In the genomic region with DNA sequence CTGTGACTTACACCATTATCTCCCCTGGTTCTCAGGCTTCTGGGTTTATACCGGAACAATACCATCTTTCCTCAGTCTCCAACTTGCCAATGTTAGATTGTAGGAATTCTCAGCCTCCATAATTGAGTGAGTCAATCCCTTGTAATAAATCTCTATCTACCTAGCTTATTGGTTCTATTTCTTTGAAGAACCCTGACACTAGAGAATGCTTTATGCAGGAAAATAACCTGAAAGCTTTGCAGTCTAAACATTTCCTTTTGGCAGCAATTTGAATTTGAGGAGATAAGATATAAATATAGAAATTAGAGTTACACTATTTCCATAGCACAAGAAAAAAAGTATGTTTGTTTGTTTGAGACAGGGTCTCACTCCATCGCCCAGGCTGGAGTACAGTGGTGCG, we compare ENCODE assay signal across 27 cellular contexts.
"Had no signal": no experiment of that assay in that cellular context is flagged by ENCODE, and none has a peak within 500 bp of the region (broad histone marks: within the 10 kb centered on the region; RNA-seq: fewer than 3 reads in every experiment).

No MANE protein-coding gene starts in this region.

- H3K36me3 ChIP-seq: adrenal gland, ascending aorta, breast epithelium, esophagus squamous epithelium, gastrocnemius medialis, ovary, prostate gland, uterus had no signal

- H3K4me1 ChIP-seq: adrenal gland, ascending aorta, breast epithelium, esophagus squamous epithelium, gastrocnemius medialis, prostate gland, uterus had no signal

- H3K27me3 ChIP-seq: adrenal gland, ascending aorta, breast epithelium, esophagus squamous epithelium, gastrocnemius medialis, ovary, uterus had no signal

- DNase-seq: activated CD4-positive, alpha-beta T cell treated with anti-CD3 and anti-CD28 coated beads for 48 hours; activated CD4-positive, alpha-beta T cell treated with anti-CD3 and anti-CD28 coated beads, Interleukin-2, amount 50 U/mL, for 48 hours; activated CD8-positive, alpha-beta memory T cell treated with anti-CD3 and anti-CD28 coated beads for 24 hours; activated effector memory CD4-positive, alpha-beta T cell treated with anti-CD3 and anti-CD28 coated beads, Interleukin-2, amount 50 U/mL, for 16 hours; activated naive CD4-positive, alpha-beta T cell treated with anti-CD3 and anti-CD28 coated beads for 36 hours; activated naive CD8-positive, alpha-beta T cell treated with anti-CD3 and anti-CD28 coated beads for 36 hours; adrenal gland; central memory CD4-positive, alpha-beta T cell; esophagus squamous epithelium; gastrocnemius medialis; glutamatergic neuron; naive B cell; ovary; stimulated activated CD4-positive, alpha-beta T cell treated with anti-CD3 and anti-CD28 coated beads, Interleukin-1b, Interleukin-23, amount 100 ng/mL, for 48 hours; stimulated activated CD4-positive, alpha-beta T cell treated with anti-CD3 and anti-CD28 coated beads, Interleukin-4, amount 100 ng/mL, for 4 hours; stimulated activated CD8-positive, alpha-beta memory T cell treated with anti-CD3 and anti-CD28 coated beads, Interleukin-4, amount 100 ng/mL, for 48 hours; stimulated activated naive CD8-positive, alpha-beta T cell treated with anti-CD3 and anti-CD28 coated beads, Interleukin-15, amount 100 ng/mL, for 72 hours; substantia nigra; T-helper 9 cell; uterus had no signal

- H3K27ac ChIP-seq: adrenal gland, ascending aorta, breast epithelium, esophagus squamous epithelium, gastrocnemius medialis, ovary, prostate gland, uterus, VCaP had no signal

- ATAC-seq: activated CD4-positive, CD25-positive, alpha-beta regulatory T cell treated with anti-CD3 and anti-CD28 coated beads, Interleukin-2, amount 50 U/mL, for 24 hours; gastrocnemius medialis; stimulated activated memory B cell treated with anti-CD40 and anti-IgM and Interleukin-4, amounts not matched to agents 10 μg/mL and 1 μg/mL and 100 μg/mL, for 72 hours; stimulated activated naive CD8-positive, alpha-beta T cell treated with anti-CD3 and anti-CD28 coated beads, Interleukin-15, amount 100 ng/mL, for 72 hours had no signal

- H3K4me2 ChIP-seq: smooth muscle cell had no signal

- H3K4me3 ChIP-seq: adrenal gland, ascending aorta, breast epithelium, esophagus squamous epithelium, gastrocnemius medialis, ovary, prostate gland, smooth muscle cell, uterus had no signal

- H3K9me3 ChIP-seq: adrenal gland, ascending aorta, breast epithelium, esophagus squamous epithelium, gastrocnemius medialis, ovary, prostate gland, uterus had no signal
